In genomic region chr6:116253505-116254296, GRCh38 we compare ENCODE assay signal across 1 cellular context.
A peak's percentile ranks its signal among the peaks of the same experiment; 100 is the strongest.
TF ChIP-seq lines count a peak whose summit lies in the region.

TSS of gene TSPYL4 (minus strand) at chr6:116254075. CDS start at chr6:116254008, 67 bp downstream.

TF ChIP-seq in HepG2, 621 proteins besides CTCF, POLR2A, EP300 and RAD21 (continued from another document):
- peak; percentile 17; the same call in 1 of the 2 replicates for TF ChIP-seq THAP8 (CRISPR knock-in tag; IDR thresholded peaks at IDR 0.05; ENCODE audit: borderline replicate concordance)
